In the genomic region with DNA sequence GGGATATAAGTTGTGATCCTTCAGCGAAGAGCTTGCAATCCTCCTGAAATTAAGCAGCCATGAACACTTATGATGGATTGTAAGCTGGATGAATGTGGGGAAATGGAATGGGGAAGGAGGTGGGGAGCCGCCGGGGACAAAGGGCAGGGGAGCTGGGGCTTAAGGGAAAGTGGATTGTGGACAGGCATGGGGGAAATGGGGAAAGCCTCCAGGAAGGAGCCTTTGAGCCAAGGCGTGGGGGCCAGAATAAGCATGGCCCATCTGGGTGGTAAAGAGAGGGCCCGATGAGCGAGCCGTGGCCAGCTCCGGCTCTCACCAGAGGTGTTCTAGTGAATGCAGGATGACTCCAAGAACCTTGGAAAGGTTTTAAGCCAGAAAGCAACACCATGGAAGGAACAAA, we compare ENCODE assay signal across 17 cellular contexts.
A peak's percentile ranks its signal among the peaks of the same experiment; 100 is the strongest.
DNase-seq lines count a peak whose midpoint lies in the region; TF ChIP-seq lines count a peak whose summit lies in the region.
"Had no signal": no experiment of that assay in that cellular context is flagged by ENCODE, and none has a peak within 500 bp of the region (broad histone marks: within the 10 kb centered on the region; RNA-seq: fewer than 3 reads in every experiment).

No MANE protein-coding gene starts in this region.

- H3K9me3 Mint-ChIP-seq in MCF 10A (ENCODE audit: unreplicated experiment) = no peaks in the 10 kb centered on the region
- peaks cover 10% of the 10 kb centered on the region for H3K9me3 Mint-ChIP-seq in endodermal cell
- H3K9me3 Mint-ChIP-seq in neural crest cell = peaks cover 4% of the 10 kb centered on the region
- H3K9me3 Mint-ChIP-seq in CD14-positive monocyte = peaks cover 4 to 8% (median 5%) of the 10 kb centered on the region in 7 donors

- H3K27ac Mint-ChIP-seq in MCF 10A (ENCODE audit: low read depth, unreplicated experiment) (peak overlapping the region; percentile 2), endodermal cell (no peak overlapping the region), neural crest cell (ENCODE audit: unreplicated experiment) (peak overlapping the region; percentile 75), CD14-positive monocyte (no peak overlapping the region)

- H3K27me3 Mint-ChIP-seq in MCF 10A (ENCODE audit: insufficient read depth, unreplicated experiment) (no peaks in the 10 kb centered on the region), endodermal cell (ENCODE audit: insufficient read depth) (no peaks in the 10 kb centered on the region), neural crest cell (ENCODE audit: low read depth) (no peaks in the 10 kb centered on the region), CD14-positive monocyte (ENCODE audit: low read depth in 3 of 3) (peaks cover 0 to 10% (median 5%) of the 10 kb centered on the region in 3 donors)

- H3K79me2 ChIP-seq in mammary epithelial cell (ENCODE audit: insufficient read depth, low read length) = no peaks in the 10 kb centered on the region

- no peak overlapping the region for H3K4me3 Mint-ChIP-seq in MCF 10A (ENCODE audit: unreplicated experiment)
- H3K4me3 Mint-ChIP-seq in endodermal cell = no peak overlapping the region
- H3K4me3 Mint-ChIP-seq in neural crest cell = peak overlapping the region; percentile 13
- no peak overlapping the region for H3K4me3 Mint-ChIP-seq in CD14-positive monocyte

- BruUV-seq in MCF 10A (replicated peaks; lab: Mats Ljungman, UMichigan) (no TSS peak), mammary epithelial cell (replicated peaks; lab: Mats Ljungman, UMichigan) (no TSS peak)

- H3K9ac ChIP-seq in mammary epithelial cell (ENCODE audit: insufficient read depth, low read length) (no peak overlapping the region), endodermal cell (ENCODE audit: extremely low read depth, low read length, poor library complexity, severe bottlenecking) (no peak overlapping the region)

- in situ Hi-C loops in mammary epithelial cell (cut with MboI; ENCODE audit: low sequenced_read_pairs in 2 of 2) = no loop called here

- H3K4me3 ChIP-seq in mammary epithelial cell (replicated peaks in 1 of 3; ENCODE audit: insufficient read depth in 1 of 3, low read depth in 2 of 3, low read length in 3 of 3) (no peak overlapping the region), endodermal cell (ENCODE audit: low read length) (no peak overlapping the region)
- H3K4me3 ChIP-seq: A549, body of pancreas, SJSA1, skin epidermis had no signal

- DNase-seq in MCF 10A (ENCODE audit: unreplicated experiment) (no peak), mammary epithelial cell (no peak), endodermal cell (peak; percentile 26), neural crest cell (ENCODE audit: low read depth, low spot score) (no peak), ureter (ENCODE audit: low spot score) (peak; percentile 37), hepatic stellate cell (ENCODE audit: low spot score) (no peak), NCI-H1417 (lab: John Stamatoyannopoulos, UW) (no peak), CD14-positive monocyte (ENCODE audit: low spot score) (no peak)
- DNase-seq: body of pancreas, DMS79, erythroblast, NCI-H1694 treated with DMSO at 0.1 percent for 48 hours, NCI-H748 treated with DMSO at 0.1 percent for 48 hours had no signal

- CTCF ChIA-PET in MCF 10A (lab: Yijun Ruan, JAX) (no interaction called here), mammary epithelial cell (lab: Charles Lee; ENCODE audit: low non-redundant PET) (no interaction called here)

- H3K27ac ChIP-seq in mammary epithelial cell (ENCODE audit: insufficient read depth, low read depth, low read length) = no peak overlapping the region
- H3K27ac ChIP-seq in endodermal cell (ENCODE audit: low read depth, low read length) = peak overlapping the region; percentile 94
- H3K27ac ChIP-seq: A549, body of pancreas, SJSA1 had no signal

- no peaks in the 10 kb centered on the region for H3K27me3 ChIP-seq in mammary epithelial cell (ENCODE audit: insufficient read depth, low read length)
- H3K27me3 ChIP-seq in endodermal cell (ENCODE audit: control insufficient read depth, insufficient read depth, low read length, poor library complexity, severe bottlenecking) = no peaks in the 10 kb centered on the region
- H3K27me3 ChIP-seq: body of pancreas, SJSA1, upper lobe of left lung had no signal

- H3K9me3 ChIP-seq in mammary epithelial cell (replicated peaks; ENCODE audit: insufficient read depth, low read length) (no peaks in the 10 kb centered on the region), endodermal cell (ENCODE audit: control insufficient read depth, low read length) (peaks cover 10% of the 10 kb centered on the region)
- H3K9me3 ChIP-seq: body of pancreas, SJSA1, upper lobe of left lung had no signal

- no peak overlapping the region for H3K4me2 ChIP-seq in mammary epithelial cell (ENCODE audit: insufficient read depth, low read depth, low read length)
- H3K4me2 ChIP-seq: A549 had no signal

- H3K36me3 ChIP-seq in mammary epithelial cell (ENCODE audit: insufficient read depth, low read length) (no peaks in the 10 kb centered on the region), endodermal cell (ENCODE audit: control insufficient read depth, insufficient read depth, low read length) (no peaks in the 10 kb centered on the region)
- H3K36me3 ChIP-seq: upper lobe of left lung had no signal

- POLR2A ChIA-PET in MCF 10A (lab: Yijun Ruan, JAX) = no interaction called here

- H2AFZ ChIP-seq in mammary epithelial cell (ENCODE audit: low read depth, low read length) = no peak overlapping the region

- H3K36me3 Mint-ChIP-seq in MCF 10A (ENCODE audit: insufficient read depth, unreplicated experiment) (peaks cover 39% of the 10 kb centered on the region), endodermal cell (ENCODE audit: low read depth) (peaks cover 18% of the 10 kb centered on the region), neural crest cell (ENCODE audit: low read depth) (peaks cover 12% of the 10 kb centered on the region), CD14-positive monocyte (peaks cover 30 to 45% of the 10 kb centered on the region in 2 donors)

- intact Hi-C loops in MCF 10A (cut with micrococcal nuclease) = no loop called here
- intact Hi-C loops in mammary epithelial cell (cut with micrococcal nuclease) = no loop called here
- intact Hi-C loops in CD14-positive monocyte (cut with micrococcal nuclease) = no loop called here

- TF ChIP-seq CTCF in MCF 10A (IDR thresholded peaks at IDR 0.05; ENCODE audit: unreplicated experiment) (no peak), mammary epithelial cell (conservative IDR thresholded peaks at IDR 0.05 in 1 of 2, IDR thresholded peaks at IDR 0.05 in 1 of 2; ENCODE audit: extremely low read depth in 1 of 2, insufficient read depth in 1 of 2, low read depth in 1 of 2, low read length in 2 of 2) (no peak), endodermal cell (conservative IDR thresholded peaks at IDR 0.05) (no peak), neural crest cell (conservative IDR thresholded peaks at IDR 0.05) (no peak), CD14-positive monocyte (IDR thresholded peaks at IDR 0.05) (no peak)

- H3K4me1 Mint-ChIP-seq in MCF 10A (ENCODE audit: insufficient read depth, unreplicated experiment) (peaks cover 15% of the 10 kb centered on the region), endodermal cell (peaks cover 37% of the 10 kb centered on the region), neural crest cell (peaks cover 61% of the 10 kb centered on the region), CD14-positive monocyte (peaks cover 13% of the 10 kb centered on the region)

- dilution Hi-C loops in mammary epithelial cell (cut with HindIII; ENCODE audit: low sequenced_read_pairs) = loop anchor here (5.0 kb wide), 2 partner anchors 50 to 60 kb away; no protein-coding TSS in a partner anchor

- H4K20me1 ChIP-seq in mammary epithelial cell (ENCODE audit: insufficient read depth, low read length) = no peaks in the 10 kb centered on the region

- 93% methylated on average over 5 of the region's 8 CpGs for WGBS in mammary epithelial cell (ENCODE audit: low coverage, missing lambda C conversion rate)
- 95 to 97% methylated on average over 8 of the region's 8 CpGs for WGBS in endodermal cell (ENCODE audit: insufficient coverage in 1 of 2, insufficient read length in 1 of 2), 2 experiments

- H3K4me1 ChIP-seq in mammary epithelial cell (ENCODE audit: insufficient read depth, low read length) (peaks cover 13% of the 10 kb centered on the region), endodermal cell (ENCODE audit: control insufficient read depth, insufficient read depth, low read length) (peaks cover 21% of the 10 kb centered on the region)
- H3K4me1 ChIP-seq: A549, body of pancreas had no signal

Comparison
In these comparisons a context has a peak if more than half of its experiments do, and no peak if none do; other contexts are left out.
1. DNase-seq: peak in endodermal cell (single experiment) and ureter (single experiment); none in MCF 10A (single experiment), mammary epithelial cell (single experiment), neural crest cell (single experiment), hepatic stellate cell (single experiment), NCI-H1417 (0 of 3) and CD14-positive monocyte (single experiment).
2. H3K27ac Mint-ChIP-seq: peak in MCF 10A (single experiment) and neural crest cell (single experiment); none in endodermal cell (single experiment) and CD14-positive monocyte (0 of 7).